Comparison of ENCODE assay signal across 14 cellular contexts in genomic region chr12:12699345-12699744, GRCh38. TPM values are rescaled to one million over a fixed set of nuclear protein-coding genes. Genes with fewer than 3 reads are reported as not detected.
DNase-seq lines count a peak whose midpoint lies in the region; ATAC-seq, FAIRE-seq and TF ChIP-seq lines count a peak whose summit lies in the region.
"Had no signal": no experiment of that assay in that cellular context is flagged by ENCODE, and none has a peak within 500 bp of the region (broad histone marks: within the 10 kb centered on the region; RNA-seq: fewer than 3 reads in every experiment).

No MANE protein-coding gene starts in this region.

- H4K20me1 ChIP-seq in KMS-11 (ENCODE audit: insufficient read depth): no peaks in the 10 kb centered on the region
- H4K20me1 ChIP-seq in H1 (replicated peaks in 1 of 2; ENCODE audit: control insufficient read depth in 1 of 2, insufficient read depth in 2 of 2, low read length in 2 of 2): no peaks in the 10 kb centered on the region

- no peak overlapping the region for H2BK120ac ChIP-seq in H1 (replicated peaks; ENCODE audit: low read depth, low read length)

- H3K79me1 ChIP-seq in H1 (ENCODE audit: low read depth, low read length): no peaks in the 10 kb centered on the region

- H3K79me2 ChIP-seq in KMS-11 (ENCODE audit: insufficient read depth, low read depth): no peaks in the 10 kb centered on the region
- H3K79me2 ChIP-seq in H1 (ENCODE audit: control insufficient read depth in 1 of 2, insufficient read depth in 2 of 2, low read length in 2 of 2): no peaks in the 10 kb centered on the region

- H2BK15ac ChIP-seq in H1 (ENCODE audit: low read length): 0 out of 2 replicates have a peak overlapping the region, but pooled peaks have one; percentile 55

- no peak overlapping the region for H3K4me3 ChIP-seq in CD4-positive, CD25-positive, alpha-beta regulatory T cell (ENCODE audit: low read depth, low read length)
- H3K4me3 ChIP-seq in KMS-11 (IDR thresholded peaks at IDR 0.05; ENCODE audit: insufficient read depth, low read depth, low read length) (no peak overlapping the region), H1 (ENCODE audit: extremely low read depth in 1 of 4, insufficient read depth in 2 of 4, low read depth in 3 of 4, low read length in 4 of 4) (no peak overlapping the region)
- H3K4me3 ChIP-seq: PC-9 had no signal

- no peak overlapping the region for H3K27ac ChIP-seq in CD4-positive, CD25-positive, alpha-beta regulatory T cell (ENCODE audit: insufficient read depth, low read length, poor library complexity, severe bottlenecking)
- H3K27ac ChIP-seq in KMS-11 (peak overlapping the region; percentile 98), H1 (ENCODE audit: low read depth, low read length) (no peak overlapping the region), substantia nigra (ENCODE audit: low read depth, low read length, poor library complexity, severe bottlenecking) (no peak overlapping the region)
- H3K27ac ChIP-seq: PC-9 had no signal

- H3K18ac ChIP-seq in H1 (ENCODE audit: extremely low read depth, low read length): no peak overlapping the region

- no peaks in the 10 kb centered on the region for H3K9me3 ChIP-seq in CD4-positive, CD25-positive, alpha-beta regulatory T cell (ENCODE audit: control insufficient read depth in 2 of 2, low read length in 2 of 2)
- no peaks in the 10 kb centered on the region for H3K9me3 ChIP-seq in H1 (ENCODE audit: insufficient read depth in 2 of 2, low read depth in 1 of 2, low read length in 1 of 2)

- CTCF ChIA-PET in activated CD8-positive, alpha-beta memory T cell treated with anti-CD3 and anti-CD28 coated beads, Interleukin-2, amount 10 ng/mL, durations not matched to agents 7 days and 5 days (lab: Charles Lee): interaction anchor here (0.9 to 3.7 kb wide), 4 partner anchors 14 to 88 kb away, joined by 3 to 14 read pairs (median 3); partner anchors contain the start of genes CDKN1B and CREBL2
- CTCF ChIA-PET in H1 (lab: Charles Lee; ENCODE audit: partially characterized antibody): interaction anchor here (0.7 to 2.1 kb wide), 4 partner anchors 17 to 136 kb away, joined by 3 to 8 read pairs (median 5); partner anchors contain the start of genes CDKN1B and DUSP16

- no peak overlapping the region for H2BK5ac ChIP-seq in H1 (ENCODE audit: low read depth, low read length)

- peak overlapping the region; percentile 45; the same call in 1 of the 2 replicates for H2BK12ac ChIP-seq in H1 (ENCODE audit: low read depth, low read length)

- no peaks in the 10 kb centered on the region for H3K9me3 Mint-ChIP-seq in activated CD8-positive, alpha-beta memory T cell treated with anti-CD3 and anti-CD28 coated beads, Interleukin-2, amount 10 ng/mL, durations not matched to agents 7 days and 5 days (ENCODE audit: low read depth)
- H3K9me3 Mint-ChIP-seq in CD4-positive, CD25-positive, alpha-beta regulatory T cell: no peaks in the 10 kb centered on the region
- H3K9me3 Mint-ChIP-seq: CD8-positive, alpha-beta T cell had no signal

- H3K9ac ChIP-seq in KMS-11: no peak overlapping the region
- no peak overlapping the region for H3K9ac ChIP-seq in H1 (replicated peaks in 1 of 4; ENCODE audit: extremely low read depth in 1 of 4, low read depth in 3 of 4, low read length in 3 of 4)

- no peak overlapping the region for H3K56ac ChIP-seq in H1 (replicated peaks; ENCODE audit: insufficient read length, low read depth, low read length)

- POLR2A ChIA-PET in H1 (lab: Charles Lee; ENCODE audit: partially characterized antibody): interaction anchor here (1.7 kb wide), 1 partner anchor 12 kb away, joined by 4 read pairs; no protein-coding TSS in a partner anchor

- H4K5ac ChIP-seq in H1 (ENCODE audit: insufficient read length, low read depth, low read length): no peak overlapping the region

- no peak overlapping the region for H4K8ac ChIP-seq in H1 (ENCODE audit: extremely low read depth, insufficient read depth, low read length)

- H2AK5ac ChIP-seq in H1 (ENCODE audit: low read depth, low read length): 0 out of 2 replicates have a peak overlapping the region, but pooled peaks have one; percentile 56

- no peak overlapping the region for H3K4me3 Mint-ChIP-seq in activated CD8-positive, alpha-beta memory T cell treated with anti-CD3 and anti-CD28 coated beads, Interleukin-2, amount 10 ng/mL, durations not matched to agents 7 days and 5 days
- peak overlapping the region in 2 of 4 donors; percentile 48 to 70 for H3K4me3 Mint-ChIP-seq in CD4-positive, CD25-positive, alpha-beta regulatory T cell
- H3K4me3 Mint-ChIP-seq: CD8-positive, alpha-beta T cell had no signal

- H3K4me1 Mint-ChIP-seq in activated CD8-positive, alpha-beta memory T cell treated with anti-CD3 and anti-CD28 coated beads, Interleukin-2, amount 10 ng/mL, durations not matched to agents 7 days and 5 days: peaks cover 58% of the 10 kb centered on the region
- peaks cover 37 to 61% (median 49%) of the 10 kb centered on the region in 4 donors for H3K4me1 Mint-ChIP-seq in CD4-positive, CD25-positive, alpha-beta regulatory T cell

- H3K4me2 ChIP-seq in KMS-11 (peak overlapping the region; percentile 93; the same call in 1 of the 2 replicates), H1 (ENCODE audit: insufficient read depth in 1 of 2, low read depth in 2 of 2, low read length in 2 of 2) (no peak overlapping the region)
- H3K4me2 ChIP-seq: PC-9 had no signal

- no peak overlapping the region for H4K91ac ChIP-seq in H1 (replicated peaks; ENCODE audit: insufficient read length, low read length)

- DNase-seq in activated CD8-positive, alpha-beta memory T cell treated with anti-CD3 and anti-CD28 coated beads, Interleukin-2, amount 10 ng/mL, durations not matched to agents 7 days and 5 days: no peak
- no peak for DNase-seq in activated CD8-positive, alpha-beta memory T cell treated with anti-CD3 and anti-CD28 coated beads for 24 hours
- DNase-seq in CD4-positive, CD25-positive, alpha-beta regulatory T cell: no peak
- no peak for DNase-seq in H1 (ENCODE audit: low read depth in 1 of 2, low spot score in 2 of 2)
- DNase-seq in HuH-7 (ENCODE audit: low spot score): no peak
- DNase-seq in substantia nigra (lab: John Stamatoyannopoulos, UW): no peak
- DNase-seq: AML-193; CD8-positive, alpha-beta T cell; NCI-H187 treated with DMSO at 0.1 percent for 48 hours; NCI-H446; PC-9 had no signal

- TF ChIP-seq CTCF in KMS-11 (conservative IDR thresholded peaks at IDR 0.05; ENCODE audit: low read depth, low read length) (no peak), H1 (IDR thresholded peaks at IDR 0.05; ENCODE audit: control extremely low read depth in 1 of 3, insufficient read depth in 1 of 3, low read depth in 1 of 3, low read length in 3 of 3) (no peak)

- no peak overlapping the region for H3K23ac ChIP-seq in H1 (ENCODE audit: insufficient read length)

- peaks cover 22% of the 10 kb centered on the region for H3K36me3 Mint-ChIP-seq in activated CD8-positive, alpha-beta memory T cell treated with anti-CD3 and anti-CD28 coated beads, Interleukin-2, amount 10 ng/mL, durations not matched to agents 7 days and 5 days
- H3K36me3 Mint-ChIP-seq in CD4-positive, CD25-positive, alpha-beta regulatory T cell: peaks cover 4% of the 10 kb centered on the region
- H3K36me3 Mint-ChIP-seq: CD8-positive, alpha-beta T cell had no signal

- no peak overlapping the region for H2BK20ac ChIP-seq in H1 (ENCODE audit: low read length)

- H3K27me3 Mint-ChIP-seq in activated CD8-positive, alpha-beta memory T cell treated with anti-CD3 and anti-CD28 coated beads, Interleukin-2, amount 10 ng/mL, durations not matched to agents 7 days and 5 days: no peaks in the 10 kb centered on the region
- no peaks in the 10 kb centered on the region for H3K27me3 Mint-ChIP-seq in CD4-positive, CD25-positive, alpha-beta regulatory T cell

- H3K23me2 ChIP-seq in H1 (ENCODE audit: low read depth, low read length): peaks cover 4% of the 10 kb centered on the region; the same call in 1 of the 2 replicates

- H3K4me1 ChIP-seq in CD4-positive, CD25-positive, alpha-beta regulatory T cell (ENCODE audit: control insufficient read depth, insufficient read depth, low read length, poor library complexity, severe bottlenecking): peaks cover 26% of the 10 kb centered on the region
- peaks cover 70% of the 10 kb centered on the region for H3K4me1 ChIP-seq in KMS-11 (ENCODE audit: low read depth, poor library complexity, severe bottlenecking)
- peaks cover 0 to 13% (median 2%) of the 10 kb centered on the region in 4 experiments; a peak in 3 of 7 replicates for H3K4me1 ChIP-seq in H1 (replicated peaks in 1 of 4; ENCODE audit: control insufficient read depth in 3 of 4, insufficient read depth in 4 of 4, low read length in 3 of 4)

- no peaks in the 10 kb centered on the region for H3K36me3 ChIP-seq in CD4-positive, CD25-positive, alpha-beta regulatory T cell (ENCODE audit: control insufficient read depth, insufficient read depth, low read length)
- H3K36me3 ChIP-seq in KMS-11 (ENCODE audit: insufficient read depth): no peaks in the 10 kb centered on the region
- H3K36me3 ChIP-seq in H1 (ENCODE audit: control insufficient read depth in 2 of 4, insufficient read depth in 4 of 4, low read length in 3 of 4): no peaks in the 10 kb centered on the region

- no peak for FAIRE-seq in H1 (lab: Jason Lieb, UNC)

- no peak overlapping the region for H3K14ac ChIP-seq in H1 (ENCODE audit: insufficient read length)

- TF ChIP-seq EP300 in H1 (IDR thresholded peaks at IDR 0.05; ENCODE audit: borderline replicate concordance in 1 of 2, low read depth in 2 of 2, low read length in 2 of 2): no peak

- TF ChIP-seq POLR2A in H1 (IDR thresholded peaks at IDR 0.05; ENCODE audit: control extremely low read depth in 1 of 2, low read depth in 2 of 2, low read length in 2 of 2): no peak

- ATAC-seq in activated CD8-positive, alpha-beta memory T cell treated with anti-CD3 and anti-CD28 coated beads, Interleukin-2, amount 10 ng/mL, durations not matched to agents 7 days and 5 days: no peak
- ATAC-seq in CD4-positive, CD25-positive, alpha-beta regulatory T cell (ENCODE audit: low read depth in 2 of 2): no peak
- no peak for ATAC-seq in HG02885 (IDR thresholded peaks at IDR 0.05; ENCODE audit: poor library complexity, unreplicated experiment)
- ATAC-seq: CD8-positive, alpha-beta T cell; HCT116 had no signal

- TF ChIP-seq RAD21 in H1 (IDR thresholded peaks at IDR 0.05 in 1 of 2, conservative IDR thresholded peaks at IDR 0.05 in 1 of 2; ENCODE audit: low read depth in 2 of 2, low read length in 2 of 2): no peak

- H3K4ac ChIP-seq in H1 (replicated peaks; ENCODE audit: insufficient read length, low read depth, low read length): no peak overlapping the region

- H2AFZ ChIP-seq in KMS-11 (ENCODE audit: low read depth): no peak overlapping the region
- no peak overlapping the region for H2AFZ ChIP-seq in H1 (ENCODE audit: low read length)
- H2AFZ ChIP-seq: PC-9 had no signal

- 89% methylated on average over 1 of the region's 1 CpG; no CpG with 5 or more reads in 1 of the 2 experiments for WGBS in H1 (ENCODE audit: extremely low coverage in 1 of 2, insufficient coverage in 1 of 2, insufficient read length in 1 of 2, insufficient replicate concordance in 2 of 2, low coverage in 1 of 2, low lambda C conversion rate in 2 of 2, missing lambda C conversion rate in 1 of 2), 2 experiments

- no peaks in the 10 kb centered on the region for H3K27me3 ChIP-seq in CD4-positive, CD25-positive, alpha-beta regulatory T cell (ENCODE audit: control insufficient read depth, insufficient read depth, low read length)
- H3K27me3 ChIP-seq in KMS-11 (ENCODE audit: insufficient read depth, low read depth) (no peaks in the 10 kb centered on the region), H1 (replicated peaks in 1 of 4; ENCODE audit: control insufficient read depth in 3 of 4, extremely low read depth in 1 of 4, insufficient read depth in 3 of 4, low read length in 3 of 4) (no peaks in the 10 kb centered on the region)

- peak overlapping the region; percentile 3 for H3K27ac Mint-ChIP-seq in activated CD8-positive, alpha-beta memory T cell treated with anti-CD3 and anti-CD28 coated beads, Interleukin-2, amount 10 ng/mL, durations not matched to agents 7 days and 5 days
- peak overlapping the region in 2 of 3 donors; percentile 75 to 93 for H3K27ac Mint-ChIP-seq in CD4-positive, CD25-positive, alpha-beta regulatory T cell

RNA-seq across cellular contexts. Expression of gene GPR19, which starts 3.4 kb away (rescaled TPM):
- total RNA-seq in activated CD8-positive, alpha-beta memory T cell treated with anti-CD3 and anti-CD28 coated beads, Interleukin-2, amount 10 ng/mL, durations not matched to agents 7 days and 5 days: 10 to 100 TPM; 15.1 to 16.8 TPM
- total RNA-seq in CD4-positive, CD25-positive, alpha-beta regulatory T cell: 5.8 TPM
- 1 to 10 TPM; 3.5 to 6.1 (median 4.0) TPM for polyA plus RNA-seq in CD4-positive, CD25-positive, alpha-beta regulatory T cell
- 17.1 and 19.1 TPM in 2 replicates for total RNA-seq in H1 (2021; fragmentation: NEBNext Ultra II Directional; extraction: Animal tissue kit (Norgen Biotek cat#: 25700))
- 10.9 and 19.3 TPM in 2 replicates for polyA plus RNA-seq in H1 (2011; rRNA removed)
- 13.2 TPM for polyA plus RNA-seq in H1 (2011; cell fraction: cytosol; rRNA removed)
- 9.3 TPM for polyA plus RNA-seq in H1 (2011; cell fraction: nucleus; rRNA removed)
- 12.8 to 15.4 TPM (median 14.3 TPM) in 4 replicates for polyA plus RNA-seq in H1 (2012, experiment 1 of 2)
- 2.7 TPM for polyA plus RNA-seq in H1 (2012, experiment 2 of 2)
- polyA plus RNA-seq in H1 (2013, experiment 1 of 2): 20.5 TPM
- 21.2 TPM for polyA plus RNA-seq in H1 (2013, experiment 2 of 2)
- 27.4 and 30.6 TPM in 2 replicates for polyA minus RNA-seq in H1 (2011; rRNA and poly(A)+ RNA removed)
- polyA minus RNA-seq in H1 (2011; cell fraction: cytosol; rRNA and poly(A)+ RNA removed): 6.8 TPM
- 21.1 TPM for polyA minus RNA-seq in H1 (2011; cell fraction: nucleus; rRNA and poly(A)+ RNA removed)

RNA-seq across cellular contexts. Expression of gene CDKN1B, which starts 17.8 kb away (rescaled TPM):
- total RNA-seq in activated CD8-positive, alpha-beta memory T cell treated with anti-CD3 and anti-CD28 coated beads, Interleukin-2, amount 10 ng/mL, durations not matched to agents 7 days and 5 days: 100 to 1,000 TPM in 1 of 2 experiments, 10 to 100 TPM in 1; 99.2 to 105 TPM
- 391 TPM for total RNA-seq in CD4-positive, CD25-positive, alpha-beta regulatory T cell
- 10 to 100 TPM; 13.4 to 41.7 (median 21.1) TPM for polyA plus RNA-seq in CD4-positive, CD25-positive, alpha-beta regulatory T cell
- 27.2 and 28.8 TPM in 2 replicates for total RNA-seq in H1 (2021; fragmentation: NEBNext Ultra II Directional; extraction: Animal tissue kit (Norgen Biotek cat#: 25700))
- polyA plus RNA-seq in H1 (2011; rRNA removed): 6.5 and 9.4 TPM in 2 replicates
- 11.1 TPM for polyA plus RNA-seq in H1 (2011; cell fraction: cytosol; rRNA removed)
- polyA plus RNA-seq in H1 (2011; cell fraction: nucleus; rRNA removed): 9.4 TPM
- 14.5 to 18.1 TPM (median 17.0 TPM) in 4 replicates for polyA plus RNA-seq in H1 (2012, experiment 1 of 2)
- polyA plus RNA-seq in H1 (2012, experiment 2 of 2): 8.3 TPM
- polyA plus RNA-seq in H1 (2013, experiment 1 of 2): 15.1 TPM
- 14.9 TPM for polyA plus RNA-seq in H1 (2013, experiment 2 of 2)
- polyA minus RNA-seq in H1 (2011; rRNA and poly(A)+ RNA removed): 4.2 and 6.1 TPM in 2 replicates
- polyA minus RNA-seq in H1 (2011; cell fraction: cytosol; rRNA and poly(A)+ RNA removed): 18.7 TPM
- polyA minus RNA-seq in H1 (2011; cell fraction: nucleus; rRNA and poly(A)+ RNA removed): 11.4 TPM
